In the genomic region with DNA sequence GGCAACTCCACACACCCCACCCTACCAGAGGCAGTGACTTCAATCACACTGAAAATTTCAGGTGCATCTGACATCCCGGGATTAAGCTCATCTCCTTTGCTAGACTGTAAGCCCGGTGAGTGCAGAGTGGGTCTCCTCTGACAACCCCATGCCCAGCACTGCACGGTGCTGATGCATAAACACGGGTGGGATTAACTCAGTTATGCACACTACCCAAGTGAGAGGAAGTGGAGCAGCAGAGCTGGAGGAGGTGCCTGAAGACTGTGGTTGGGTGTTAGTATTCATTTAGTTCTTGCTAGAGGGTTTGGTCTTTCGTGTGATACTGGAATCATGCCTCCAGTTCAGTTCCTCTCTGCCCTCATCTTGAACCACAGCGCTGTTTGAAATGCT, we compare ENCODE assay signal across 8 cellular contexts. TPM values are rescaled to one million over a fixed set of nuclear protein-coding genes. Genes with fewer than 3 reads are reported as not detected.
DNase-seq lines count a peak whose midpoint lies in the region; ATAC-seq and TF ChIP-seq lines count a peak whose summit lies in the region.

No MANE protein-coding gene starts in this region.

- no peak for TF ChIP-seq CTCF in activated B cell treated with CpG ODN at 0.5 μM for 24 hours (IDR thresholded peaks at IDR 0.05)
- no peak for TF ChIP-seq CTCF in tibial nerve (IDR thresholded peaks at IDR 0.05)

- H3K4me3 Mint-ChIP-seq in activated B cell treated with CpG ODN at 0.5 μM for 24 hours: peak overlapping the region; percentile 85

- H3K4me1 ChIP-seq in tibial nerve: peaks cover 0 to 28% (median 18%) of the 10 kb centered on the region in 4 donors

- intact Hi-C loops in activated B cell treated with CpG ODN at 0.5 μM for 24 hours (cut with micrococcal nuclease): loop anchor here (1.0 to 2.0 kb wide), 8 partner anchors 39 to 431 kb away; a partner anchor contains a TSS

- H3K9me3 ChIP-seq in tibial nerve: no peaks in the 10 kb centered on the region

- TF ChIP-seq POLR2A in tibial nerve (IDR thresholded peaks at IDR 0.05): no peak

- peaks cover 35% of the 10 kb centered on the region for H3K4me1 Mint-ChIP-seq in activated B cell treated with CpG ODN at 0.5 μM for 24 hours

- DNase-seq in activated CD4-positive, alpha-beta T cell treated with anti-CD3 and anti-CD28 coated beads for 4 hours: peak; percentile 28 to 31
- DNase-seq in activated CD4-positive, alpha-beta T cell treated with anti-CD3 and anti-CD28 coated beads, Interleukin-2, amount 50 U/mL, for 4 hours: no peak
- DNase-seq in HuH-7 (ENCODE audit: low spot score) (peak; percentile 40), activated B cell treated with CpG ODN at 0.5 μM for 24 hours (no peak), tibial nerve (ENCODE audit: low spot score in 2 of 2) (no peak), glomerular visceral epithelial cell (ENCODE audit: extremely low spot score) (no peak)
- DNase-seq in stimulated activated CD4-positive, alpha-beta T cell treated with anti-CD3 and anti-CD28 coated beads, Interleukin-15, amount 100 ng/mL, for 24 hours: peak; percentile 64

- H3K36me3 ChIP-seq in tibial nerve: peaks cover 0 to 23% (median 0%) of the 10 kb centered on the region in 3 donors

- TF ChIP-seq EP300 in tibial nerve (IDR thresholded peaks at IDR 0.05): no peak

- peak overlapping the region; percentile 94 for H3K27ac Mint-ChIP-seq in activated B cell treated with CpG ODN at 0.5 μM for 24 hours

- WGBS in tibial nerve, 2 donors: 11 to 16% methylated on average over 6 of the region's 6 CpGs

- H3K27ac ChIP-seq in tibial nerve: peak overlapping the region in 1 of 4 donors; percentile 72

- no peaks in the 10 kb centered on the region for H3K27me3 ChIP-seq in tibial nerve

- ATAC-seq in activated B cell treated with CpG ODN at 0.5 μM for 24 hours (ENCODE audit: low read depth) (peak; percentile 62), esophagus mucosa (peak; percentile 46)

- H3K36me3 Mint-ChIP-seq in activated B cell treated with CpG ODN at 0.5 μM for 24 hours (ENCODE audit: low read depth): peaks cover 8% of the 10 kb centered on the region

- CTCF ChIA-PET in activated B cell treated with CpG ODN at 0.5 μM for 24 hours (lab: Charles Lee): interaction anchor here (0.9 to 2.9 kb wide), 19 partner anchors 56 to 380 kb away, joined by 3 to 40 read pairs (median 7); a partner anchor contains a TSS

- peak overlapping the region in 1 of 4 donors; percentile 23 for H3K4me3 ChIP-seq in tibial nerve

- H3K9me3 Mint-ChIP-seq in activated B cell treated with CpG ODN at 0.5 μM for 24 hours: no peaks in the 10 kb centered on the region

- POLR2A ChIA-PET in activated B cell treated with CpG ODN at 0.5 μM for 24 hours (lab: Charles Lee): interaction anchor here (0.6 to 3.8 kb wide), 19 partner anchors 39 to 377 kb away, joined by 3 to 94 read pairs (median 7); a partner anchor contains a TSS

- no peaks in the 10 kb centered on the region for H3K27me3 Mint-ChIP-seq in activated B cell treated with CpG ODN at 0.5 μM for 24 hours

RNA-seq across cellular contexts. Expression of a gene that starts 6.5 kb away (rescaled TPM):
- total RNA-seq in activated B cell treated with CpG ODN at 0.5 μM for 24 hours (49.0 and 50.9 TPM in 2 replicates), esophagus mucosa (30.1 TPM), tibial nerve (10 to 100 TPM; 33.2 to 51.5 (median 48.0) TPM)

RNA-seq across cellular contexts. Expression of a gene that starts 20.9 kb away (rescaled TPM):
- 0.18 and 0.20 TPM in 2 replicates for total RNA-seq in activated B cell treated with CpG ODN at 0.5 μM for 24 hours
- total RNA-seq in esophagus mucosa: 2.3 TPM
- total RNA-seq in tibial nerve: 1 to 10 TPM; 3.0 to 6.1 (median 4.8) TPM

RNA-seq across cellular contexts. Expression of a gene that starts 38.8 kb away (rescaled TPM):
- total RNA-seq in activated B cell treated with CpG ODN at 0.5 μM for 24 hours (138 and 158 TPM in 2 replicates), esophagus mucosa (31.4 TPM), tibial nerve (10 to 100 TPM; 55.9 to 95.4 (median 74.4) TPM)

RNA-seq across cellular contexts. Expression of a gene that starts 43.3 kb away (rescaled TPM):
- total RNA-seq in activated B cell treated with CpG ODN at 0.5 μM for 24 hours (32.2 and 33.5 TPM in 2 replicates), esophagus mucosa (12.1 TPM), tibial nerve (10 to 100 TPM in 3 of 4 donors, 1 to 10 TPM in 1; 7.2 to 22.6 (median 15.1) TPM)

RNA-seq across cellular contexts. Expression of a gene that starts 51.1 kb away (rescaled TPM):
- total RNA-seq in activated B cell treated with CpG ODN at 0.5 μM for 24 hours: not detected in 2 replicates
- total RNA-seq in esophagus mucosa: 5.9 TPM
- total RNA-seq in tibial nerve: 10 to 100 TPM; 10.3 to 29.4 (median 20.5) TPM

Comparison
In these comparisons a context has a peak if more than half of its experiments do, and no peak if none do; other contexts are left out.
1. DNase-seq: peak in activated CD4-positive, alpha-beta T cell treated with anti-CD3 and anti-CD28 coated beads for 4 hours (2 of 2), HuH-7 (single experiment) and stimulated activated CD4-positive, alpha-beta T cell treated with anti-CD3 and anti-CD28 coated beads, Interleukin-15, amount 100 ng/mL, for 24 hours (single experiment); none in activated CD4-positive, alpha-beta T cell treated with anti-CD3 and anti-CD28 coated beads, Interleukin-2, amount 50 U/mL, for 4 hours (0 of 2), activated B cell treated with CpG ODN at 0.5 μM for 24 hours (single experiment), tibial nerve (0 of 2) and glomerular visceral epithelial cell (single experiment).